ENCODE assay signal across 8 cellular contexts in the genomic region with DNA sequence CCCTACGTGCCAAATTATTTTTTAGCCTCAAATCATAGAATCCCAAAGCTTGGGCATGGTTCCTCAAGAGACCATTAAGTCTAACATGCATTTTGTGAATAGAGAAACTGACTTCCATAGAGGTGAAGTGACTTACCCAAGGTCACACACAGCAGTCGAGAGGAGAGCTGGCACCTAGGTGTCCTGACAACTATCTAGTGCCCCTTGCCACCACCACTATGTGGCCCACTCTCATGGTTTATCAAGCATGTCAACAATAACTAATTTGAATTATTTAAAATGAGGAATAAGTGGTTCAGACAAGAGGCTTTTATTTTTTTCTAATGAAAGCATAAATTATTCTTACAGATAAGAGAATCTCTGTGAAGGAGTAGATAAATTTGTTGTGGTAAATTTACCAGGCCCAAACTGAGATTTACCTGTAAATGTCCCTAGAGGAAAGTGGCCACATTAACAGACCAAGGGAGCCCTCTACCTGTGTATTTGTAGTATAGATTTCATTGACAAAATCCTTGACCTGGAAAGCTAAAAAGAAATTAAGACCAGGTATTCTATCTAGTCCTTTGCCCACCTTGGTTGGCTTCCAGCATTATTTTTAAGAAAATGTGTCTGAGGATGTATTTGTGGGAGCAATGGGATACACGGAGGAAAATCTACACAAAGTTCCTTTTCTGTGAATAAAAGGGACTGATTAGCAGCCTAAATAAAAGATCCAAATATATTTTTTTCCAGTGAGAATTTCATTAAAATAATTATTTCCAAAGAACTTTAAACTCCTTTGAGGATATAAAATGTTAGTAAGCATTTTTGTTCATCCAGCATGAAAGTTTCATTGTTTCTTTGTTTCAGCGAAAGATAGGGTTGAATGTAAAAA. TPM values are rescaled to one million over a fixed set of nuclear protein-coding genes. Genes with fewer than 3 reads are reported as not detected.
DNase-seq lines count a peak whose midpoint lies in the region; TF ChIP-seq lines count a peak whose summit lies in the region.

No MANE protein-coding gene starts in this region.

- no peak overlapping the region for H3K27ac Mint-ChIP-seq in activated T-helper 2 cell treated with anti-CD3 and anti-CD28 coated beads, Interferon-gamma antibody, Interleukin-2, Interleukin-4, amounts not matched to agents 10 μg/mL and 5 μg/mL and 100 μg/mL, durations not matched to agents 14 hours and 24 hours and 36 hours

- peak; percentile 30; the same call in 1 of the 2 replicates for TF ChIP-seq CTCF in HEK293 (tag by site-specific recombination; IDR thresholded peaks at IDR 0.05)
- TF ChIP-seq CTCF in SK-N-SH (IDR thresholded peaks at IDR 0.05) = peak; percentile 64
- peak; percentile 43 for TF ChIP-seq CTCF in retinal pigment epithelial cell (conservative IDR thresholded peaks at IDR 0.05; ENCODE audit: low read depth, low read length)

- peak; percentile 88 for TF ChIP-seq RAD21 in SK-N-SH (IDR thresholded peaks at IDR 0.05; ENCODE audit: low read length)

- no peaks in the 10 kb centered on the region for H3K79me2 ChIP-seq in SK-N-SH (ENCODE audit: insufficient read depth)

- H3K4me1 ChIP-seq in HEK293 (ENCODE audit: control insufficient read depth, insufficient read depth, low read length) = peaks cover 9% of the 10 kb centered on the region; the same call in 1 of the 2 replicates
- H3K4me1 ChIP-seq in SK-N-SH (ENCODE audit: control insufficient read depth in 1 of 2, insufficient read depth in 2 of 2, low read depth in 1 of 2, low read length in 1 of 2) = peaks cover 3 to 13% of the 10 kb centered on the region in 2 experiments; a peak in 3 of 4 replicates

- 0 out of 2 replicates have a peak, but pooled peaks cover 4% of the 10 kb centered on the region for H3K9me2 ChIP-seq in SK-N-SH

- H2AFZ ChIP-seq in SK-N-SH (ENCODE audit: low read depth) = no peak overlapping the region

- H3K9ac ChIP-seq in SK-N-SH = no peak overlapping the region

- no peaks in the 10 kb centered on the region for H3K9me3 Mint-ChIP-seq in activated T-helper 2 cell treated with anti-CD3 and anti-CD28 coated beads, Interferon-gamma antibody, Interleukin-2, Interleukin-4, amounts not matched to agents 10 μg/mL and 5 μg/mL and 100 μg/mL, durations not matched to agents 14 hours and 24 hours and 36 hours

- CTCF ChIA-PET in HEK293 (lab: Yijun Ruan, JAX) = interaction anchor here (0.6 to 3.9 kb wide), 34 partner anchors 11 to 1787 kb away, joined by 3 to 120 read pairs (median 4); no protein-coding TSS in a partner anchor
- CTCF ChIA-PET in SK-N-SH (lab: Yijun Ruan, JAX) = interaction anchor here (0.5 to 3.9 kb wide), 37 partner anchors 9 to 534 kb away, joined by 3 to 112 read pairs (median 4); a partner anchor contains a TSS

- intact Hi-C loops in activated T-helper 2 cell treated with anti-CD3 and anti-CD28 coated beads, Interferon-gamma antibody, Interleukin-2, Interleukin-4, amounts not matched to agents 10 μg/mL and 5 μg/mL and 100 μg/mL, durations not matched to agents 14 hours and 24 hours and 36 hours (cut with micrococcal nuclease) = loop anchor here (1.0 to 10.0 kb wide), 5 partner anchors 131 to 531 kb away; a partner anchor contains a TSS

- H3K4me3 ChIP-seq in HEK293 (ENCODE audit: low read depth, low read length) (no peak overlapping the region), SK-N-SH (ENCODE audit: low read depth in 2 of 2, low read length in 1 of 2) (no peak overlapping the region), retinal pigment epithelial cell (ENCODE audit: low read length) (no peak overlapping the region)

- peaks cover 5% of the 10 kb centered on the region for H3F3A ChIP-seq in SK-N-SH (replicated peaks; ENCODE audit: insufficient read depth)

- no peak overlapping the region for H3K4me3 Mint-ChIP-seq in activated T-helper 2 cell treated with anti-CD3 and anti-CD28 coated beads, Interferon-gamma antibody, Interleukin-2, Interleukin-4, amounts not matched to agents 10 μg/mL and 5 μg/mL and 100 μg/mL, durations not matched to agents 14 hours and 24 hours and 36 hours (ENCODE audit: low read depth)

- TF ChIP-seq EP300 in SK-N-SH (IDR thresholded peaks at IDR 0.05; ENCODE audit: borderline replicate concordance in 1 of 2, low read depth in 1 of 2, low read length in 1 of 2) = no peak

- no peaks in the 10 kb centered on the region for H3K36me3 Mint-ChIP-seq in activated T-helper 2 cell treated with anti-CD3 and anti-CD28 coated beads, Interferon-gamma antibody, Interleukin-2, Interleukin-4, amounts not matched to agents 10 μg/mL and 5 μg/mL and 100 μg/mL, durations not matched to agents 14 hours and 24 hours and 36 hours (ENCODE audit: low read depth)

- 62% methylated on average over 4 of the region's 4 CpGs for WGBS in SK-N-SH (ENCODE audit: low lambda C conversion rate)

- no peaks in the 10 kb centered on the region for H3K36me3 ChIP-seq in HEK293 (ENCODE audit: control insufficient read depth in 2 of 2, insufficient read depth in 1 of 2, low read length in 2 of 2)
- no peaks in the 10 kb centered on the region for H3K36me3 ChIP-seq in SK-N-SH (replicated peaks in 1 of 2; ENCODE audit: control insufficient read depth in 1 of 2, insufficient read depth in 2 of 2, low read length in 1 of 2)

- peaks cover 32% of the 10 kb centered on the region for H3K27me3 Mint-ChIP-seq in activated T-helper 2 cell treated with anti-CD3 and anti-CD28 coated beads, Interferon-gamma antibody, Interleukin-2, Interleukin-4, amounts not matched to agents 10 μg/mL and 5 μg/mL and 100 μg/mL, durations not matched to agents 14 hours and 24 hours and 36 hours (ENCODE audit: low read depth)

- no peak overlapping the region for H3K4me2 ChIP-seq in SK-N-SH

- peaks cover 8% of the 10 kb centered on the region for H3K4me1 Mint-ChIP-seq in activated T-helper 2 cell treated with anti-CD3 and anti-CD28 coated beads, Interferon-gamma antibody, Interleukin-2, Interleukin-4, amounts not matched to agents 10 μg/mL and 5 μg/mL and 100 μg/mL, durations not matched to agents 14 hours and 24 hours and 36 hours (ENCODE audit: low read depth)

- peak; percentile 29 for DNase-seq in DMS 273 (lab: John Stamatoyannopoulos, UW; ENCODE audit: unreplicated experiment)
- DNase-seq in DMS 273 treated with DMSO at 0.1 percent for 48 hours (lab: John Stamatoyannopoulos, UW) = no peak
- DNase-seq in SK-N-SH = peak; percentile 6
- peak; percentile 24 for DNase-seq in fibroblast of peridontal ligament (ENCODE audit: extremely low read depth)
- DNase-seq in retinal pigment epithelial cell (ENCODE audit: low read depth) = no peak
- DNase-seq in activated T-helper 2 cell treated with anti-CD3 and anti-CD28 coated beads, Interferon-gamma antibody, Interleukin-2, Interleukin-4, amounts not matched to agents 10 μg/mL and 5 μg/mL and 100 μg/mL, durations not matched to agents 14 hours and 24 hours and 36 hours (ENCODE audit: low spot score) = no peak
- DNase-seq in NCI-H128 (lab: John Stamatoyannopoulos, UW; ENCODE audit: unreplicated experiment) = no peak

- H3K9me3 ChIP-seq in HEK293 (ENCODE audit: control insufficient read depth, insufficient read depth, low read depth, low read length) (no peaks in the 10 kb centered on the region), SK-N-SH (no peaks in the 10 kb centered on the region)

- H3K27ac ChIP-seq in HEK293 (ENCODE audit: extremely low read depth, low read depth, low read length) (no peak overlapping the region), SK-N-SH (ENCODE audit: low read depth in 2 of 2, low read length in 1 of 2) (no peak overlapping the region)

- POLR2A ChIA-PET in HEK293 (lab: Yijun Ruan, JAX) = interaction anchor here (1.1 kb wide), 1 partner anchor 357 kb away, joined by 3 read pairs; no protein-coding TSS in a partner anchor
- POLR2A ChIA-PET in SK-N-SH (lab: Yijun Ruan, JAX) = interaction anchor here (0.6 kb wide), 1 partner anchor 299 kb away, joined by 3 read pairs; no protein-coding TSS in a partner anchor

- H4K20me1 ChIP-seq in SK-N-SH (ENCODE audit: insufficient read depth) = no peaks in the 10 kb centered on the region

- no peaks in the 10 kb centered on the region for H3K27me3 ChIP-seq in SK-N-SH (ENCODE audit: insufficient read depth)

TF ChIP-seq in HEK293, 187 proteins besides CTCF, POLR2A, EP300 and RAD21 (continues in another document):
- no peak for TF ChIP-seq ZNF221 (tag by site-specific recombination; IDR thresholded peaks at IDR 0.05; ENCODE audit: borderline replicate concordance)

TF ChIP-seq in SK-N-SH, 30 proteins besides CTCF, POLR2A, EP300 and RAD21:
- TF ChIP-seq POLR2AphosphoS5 (IDR thresholded peaks at IDR 0.05; ENCODE audit: low read depth, low read length) (no peak), NRF1 (IDR thresholded peaks at IDR 0.05; ENCODE audit: low read depth, low read length) (no peak), RFX5 (IDR thresholded peaks at IDR 0.05; ENCODE audit: low read length) (no peak), SMC3 (IDR thresholded peaks at IDR 0.05; ENCODE audit: low read depth, low read length) (peak; percentile 73), CHD2 (IDR thresholded peaks at IDR 0.05; ENCODE audit: low read length, partially characterized antibody) (no peak), TAF1 (IDR thresholded peaks at IDR 0.05; ENCODE audit: borderline replicate concordance, low read depth, low read length) (no peak)

RNA-seq across cellular contexts. Expression of a gene that starts 49.1 kb away (rescaled TPM):
- polyA plus RNA-seq in SK-N-SH (2012; rRNA removed) = 0.81 and 1.0 TPM in 2 replicates
- polyA plus RNA-seq in SK-N-SH (2012; cell fraction: cytosol; rRNA removed) = 1.0 and 1.5 TPM in 2 replicates
- 0.63 and 1.5 TPM in 2 replicates for polyA plus RNA-seq in SK-N-SH (2012; cell fraction: nucleus; rRNA removed)
- total RNA-seq in activated T-helper 2 cell treated with anti-CD3 and anti-CD28 coated beads, Interferon-gamma antibody, Interleukin-2, Interleukin-4, amounts not matched to agents 10 μg/mL and 5 μg/mL and 100 μg/mL, durations not matched to agents 14 hours and 24 hours and 36 hours = 0.68 and 1.7 TPM in 2 replicates

RNA-seq across cellular contexts. Expression of a gene that starts 49.3 kb away (rescaled TPM):
- 24.9 and 32.8 TPM in 2 replicates for polyA plus RNA-seq in SK-N-SH (2012; rRNA removed)
- 37.6 and 42.0 TPM in 2 replicates for polyA plus RNA-seq in SK-N-SH (2012; cell fraction: cytosol; rRNA removed)
- polyA plus RNA-seq in SK-N-SH (2012; cell fraction: nucleus; rRNA removed) = 11.2 and 15.6 TPM in 2 replicates
- 35.8 and 41.3 TPM in 2 replicates for total RNA-seq in activated T-helper 2 cell treated with anti-CD3 and anti-CD28 coated beads, Interferon-gamma antibody, Interleukin-2, Interleukin-4, amounts not matched to agents 10 μg/mL and 5 μg/mL and 100 μg/mL, durations not matched to agents 14 hours and 24 hours and 36 hours

Comparison
In these comparisons a context has a peak if more than half of its experiments do, and no peak if none do; other contexts are left out.
1. DNase-seq: peak in DMS 273 (single experiment), SK-N-SH (single experiment) and fibroblast of peridontal ligament (single experiment); none in DMS 273 treated with DMSO at 0.1 percent for 48 hours (single experiment), retinal pigment epithelial cell (single experiment), activated T-helper 2 cell treated with anti-CD3 and anti-CD28 coated beads, Interferon-gamma antibody, Interleukin-2, Interleukin-4, amounts not matched to agents 10 μg/mL and 5 μg/mL and 100 μg/mL, durations not matched to agents 14 hours and 24 hours and 36 hours (single experiment) and NCI-H128 (single experiment).
2. Peak in every context shown above with its lines, with median percentiles within 50 percentile points of each other: CTCF ChIP-seq.